Comparison of ENCODE assay signal across 7 cellular contexts in the genomic region with DNA sequence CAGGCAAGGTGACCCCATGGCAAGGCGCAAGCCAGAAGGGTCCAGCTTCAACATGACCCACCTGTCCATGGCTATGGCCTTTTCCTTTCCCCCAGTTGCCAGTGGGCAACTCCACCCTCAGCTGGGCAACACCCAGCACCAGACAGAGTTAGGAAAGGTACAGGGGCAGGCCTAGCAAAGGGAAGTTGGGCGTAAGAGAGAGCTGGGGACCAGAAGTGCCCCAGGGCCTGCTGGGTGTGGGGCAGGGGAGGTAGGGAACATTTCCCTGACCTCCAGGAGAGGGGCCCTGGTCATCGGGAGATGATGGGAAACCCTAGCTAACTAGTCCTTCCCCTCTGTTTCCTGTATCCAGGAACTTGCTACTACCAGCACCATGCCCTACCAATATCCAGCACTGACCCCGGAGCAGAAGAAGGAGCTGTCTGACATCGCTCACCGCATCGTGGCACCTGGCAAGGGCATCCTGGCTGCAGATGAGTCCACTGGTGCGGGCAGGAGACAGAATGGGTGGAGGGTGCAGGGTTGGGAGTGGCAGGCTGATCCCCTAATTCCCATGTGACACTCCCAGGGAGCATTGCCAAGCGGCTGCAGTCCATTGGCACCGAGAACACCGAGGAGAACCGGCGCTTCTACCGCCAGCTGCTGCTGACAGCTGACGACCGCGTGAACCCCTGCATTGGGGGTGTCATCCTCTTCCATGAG. TPM values are rescaled to one million over a fixed set of nuclear protein-coding genes. Genes with fewer than 3 reads are reported as not detected.
DNase-seq lines count a peak whose midpoint lies in the region; ATAC-seq and TF ChIP-seq lines count a peak whose summit lies in the region.
"Had no signal": no experiment of that assay in that cellular context is flagged by ENCODE, and none has a peak within 500 bp of the region (broad histone marks: within the 10 kb centered on the region; RNA-seq: fewer than 3 reads in every experiment).

No MANE protein-coding gene starts in this region.

- DNase-seq in AG04450 (ENCODE audit: low read depth, low spot score): no peak
- DNase-seq in kidney epithelial cell (ENCODE audit: low read depth): no peak
- no peak for DNase-seq in SKM-1 (lab: John Stamatoyannopoulos, UW; ENCODE audit: unreplicated experiment)
- no peak for DNase-seq in AG08396 (ENCODE audit: low spot score)
- DNase-seq: islet precursor cell had no signal

- POLR2A ChIA-PET in AG04450 (lab: Yijun Ruan, JAX): interaction anchor here (0.7 to 2.6 kb wide), 5 partner anchors 8 to 351 kb away, joined by 3 to 26 read pairs (median 8); a partner anchor contains a TSS

- H3K27ac ChIP-seq in AG04450 (ENCODE audit: low read depth, low read length) (peak overlapping the region; percentile 98), SU-DHL-6 (ENCODE audit: low read depth, low read length) (peak overlapping the region; percentile 65)

- CTCF ChIA-PET in AG04450 (lab: Charles Lee): interaction anchor here (1.0 kb wide), 1 partner anchor 9 kb away, joined by 3 read pairs; no protein-coding TSS in a partner anchor

- no peaks in the 10 kb centered on the region; the same call in 1 of the 2 replicates for H4K20me1 ChIP-seq in SU-DHL-6 (ENCODE audit: low read depth, low read length)

- H3K9me3 ChIP-seq in AG04450 (ENCODE audit: control insufficient read depth, insufficient read depth, low read length) (peaks cover 6% of the 10 kb centered on the region; the same call in 1 of the 2 replicates), SU-DHL-6 (ENCODE audit: insufficient read depth, low read length) (no peaks in the 10 kb centered on the region)

- ATAC-seq in HG03108 (IDR thresholded peaks at IDR 0.05; ENCODE audit: unreplicated experiment): no peak

- peak overlapping the region; percentile 68 for H3K4me2 ChIP-seq in SU-DHL-6 (ENCODE audit: low read depth, low read length, poor library complexity, severe bottlenecking)

- peaks cover 34% of the 10 kb centered on the region for H3K79me2 ChIP-seq in SU-DHL-6 (ENCODE audit: insufficient read depth, low read length)

- no peaks in the 10 kb centered on the region for H3K9me2 ChIP-seq in SU-DHL-6 (replicated peaks; ENCODE audit: insufficient read depth, low read length)

- H3K27me3 ChIP-seq in AG04450 (ENCODE audit: control insufficient read depth, insufficient read depth, low read length) (no peaks in the 10 kb centered on the region), SU-DHL-6 (ENCODE audit: low read length) (no peaks in the 10 kb centered on the region), kidney epithelial cell (ENCODE audit: control insufficient read depth, insufficient read depth, low read length) (no peaks in the 10 kb centered on the region)

- no peak for TF ChIP-seq CTCF in AG04450 (IDR thresholded peaks at IDR 0.05; ENCODE audit: low read depth, low read length)
- TF ChIP-seq CTCF in SU-DHL-6 (IDR thresholded peaks at IDR 0.05; ENCODE audit: insufficient read depth, low read length, poor library complexity, severe bottlenecking): no peak
- TF ChIP-seq CTCF in kidney epithelial cell (IDR thresholded peaks at IDR 0.05; ENCODE audit: insufficient read depth, low read length, poor library complexity, severe bottlenecking): no peak

- H3K4me3 ChIP-seq in AG04450 (ENCODE audit: low read depth, low read length) (peak overlapping the region; percentile 97), SU-DHL-6 (ENCODE audit: insufficient read depth, low read length, poor library complexity, severe bottlenecking) (peak overlapping the region; percentile 84), kidney epithelial cell (ENCODE audit: low read depth, low read length) (peak overlapping the region; percentile 90)

- H2AFZ ChIP-seq in SU-DHL-6 (ENCODE audit: low read depth, low read length, severe bottlenecking): no peak overlapping the region

- H3K36me3 ChIP-seq in SU-DHL-6 (ENCODE audit: low read length): peaks cover 16% of the 10 kb centered on the region
- H3K36me3 ChIP-seq in kidney epithelial cell (ENCODE audit: control insufficient read depth, insufficient read depth, low read length): peaks cover 1% of the 10 kb centered on the region

- peak overlapping the region; percentile 98 for H3K9ac ChIP-seq in SU-DHL-6 (ENCODE audit: low read length)

- H3F3A ChIP-seq in SU-DHL-6 (ENCODE audit: insufficient read depth): peaks cover 14% of the 10 kb centered on the region

RNA-seq across cellular contexts. Expression of a gene that starts 1.5 kb away (rescaled TPM):
- 631 and 806 TPM in 2 replicates for polyA plus RNA-seq in AG04450 (2011; rRNA removed)
- 968 and 1,220 TPM in 2 replicates for polyA minus RNA-seq in AG04450 (2011; rRNA and poly(A)+ RNA removed)
- total RNA-seq in kidney epithelial cell: 826 and 1,130 TPM in 2 replicates

RNA-seq across cellular contexts. Expression of a gene that starts 8.8 kb away (rescaled TPM):
- 112 and 140 TPM in 2 replicates for polyA plus RNA-seq in AG04450 (2011; rRNA removed)
- polyA minus RNA-seq in AG04450 (2011; rRNA and poly(A)+ RNA removed): 325 and 433 TPM in 2 replicates
- 126 and 139 TPM in 2 replicates for total RNA-seq in kidney epithelial cell

RNA-seq across cellular contexts. Expression of a gene that starts 24.7 kb away (rescaled TPM):
- not detected in 2 replicates for polyA plus RNA-seq in AG04450 (2011; rRNA removed)
- polyA minus RNA-seq in AG04450 (2011; rRNA and poly(A)+ RNA removed): not detected in 2 replicates
- 0.55 and 0.58 TPM in 2 replicates for total RNA-seq in kidney epithelial cell

RNA-seq across cellular contexts. Expression of a gene that starts 29.0 kb away (rescaled TPM):
- polyA plus RNA-seq in AG04450 (2011; rRNA removed): 15.6 and 23.1 TPM in 2 replicates
- 7.0 and 9.8 TPM in 2 replicates for polyA minus RNA-seq in AG04450 (2011; rRNA and poly(A)+ RNA removed)
- total RNA-seq in kidney epithelial cell: 25.5 and 32.3 TPM in 2 replicates

RNA-seq across cellular contexts. Expression of a gene that starts 36.0 kb away (rescaled TPM):
- not detected in 2 replicates for polyA plus RNA-seq in AG04450 (2011; rRNA removed)
- not detected in 2 replicates for polyA minus RNA-seq in AG04450 (2011; rRNA and poly(A)+ RNA removed)
- total RNA-seq in kidney epithelial cell: not detected in 2 replicates
